ENCODE assay signal across 8 cellular contexts in the genomic region with DNA sequence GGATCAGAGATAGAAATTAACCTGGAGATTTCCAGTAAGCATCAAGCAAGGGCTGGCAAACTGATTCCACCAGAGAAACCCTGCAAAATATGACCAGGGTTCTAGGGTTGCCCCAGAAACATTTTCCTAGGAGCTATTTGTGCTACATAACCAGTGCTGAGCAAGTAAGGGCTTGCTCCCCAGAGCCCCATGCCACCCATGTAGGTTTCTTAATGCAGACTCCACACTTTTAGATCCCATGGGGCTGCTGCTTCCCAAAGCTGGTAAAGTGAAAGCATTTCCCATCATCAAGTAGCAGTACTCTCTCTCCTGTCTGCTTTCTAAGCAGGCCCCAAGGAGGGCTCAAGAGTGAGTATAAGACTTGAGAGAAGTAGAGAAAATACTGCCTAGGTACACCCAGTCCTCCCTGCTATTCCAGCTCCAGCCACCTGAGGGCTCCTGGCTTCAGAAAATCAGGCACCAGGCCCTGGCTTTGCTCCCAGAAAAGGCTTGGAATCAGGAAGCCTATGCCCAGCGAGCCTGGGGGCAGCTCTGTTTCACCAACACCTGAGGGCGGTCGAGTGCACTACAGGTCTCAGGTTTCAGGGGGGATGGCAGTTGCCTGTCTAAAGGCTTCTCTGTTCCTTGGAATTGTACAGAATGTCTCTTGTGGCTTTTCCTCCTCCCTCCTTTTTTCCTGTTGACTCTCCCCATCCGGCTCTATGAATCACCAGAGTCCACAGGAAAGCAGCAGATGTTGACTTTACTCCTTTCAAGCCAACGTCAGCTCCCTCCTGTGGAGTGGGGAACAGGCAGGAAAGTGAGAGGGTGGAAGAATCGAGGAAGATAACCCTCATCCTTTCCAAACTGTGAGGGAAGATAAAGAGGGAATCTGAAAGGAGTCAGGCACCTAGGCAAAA. TPM values are rescaled to one million over a fixed set of nuclear protein-coding genes. Genes with fewer than 3 reads are reported as not detected.
A peak's percentile ranks its signal among the peaks of the same experiment; 100 is the strongest.
DNase-seq lines count a peak whose midpoint lies in the region; ATAC-seq and TF ChIP-seq lines count a peak whose summit lies in the region.

No MANE protein-coding gene starts in this region.

- H3K4me3 ChIP-seq in LNCaP clone FGC (ENCODE audit: low read depth, low read length) (peak overlapping the region; percentile 26), fibroblast of villous mesenchyme (ENCODE audit: low read depth, low read length) (peak overlapping the region; percentile 34)

- peak; percentile 86 for TF ChIP-seq CTCF in LNCaP clone FGC (IDR thresholded peaks at IDR 0.05; ENCODE audit: control insufficient read depth, extremely low read depth, insufficient read depth)
- peak; percentile 99 for TF ChIP-seq CTCF in fibroblast of villous mesenchyme (IDR thresholded peaks at IDR 0.05; ENCODE audit: insufficient read depth, low read depth, low read length)
- TF ChIP-seq CTCF in natural killer cell (IDR thresholded peaks at IDR 0.05), result peak; percentile 72

- no peak overlapping the region for H3K4me3 Mint-ChIP-seq in natural killer cell

- H3K9me3 Mint-ChIP-seq in natural killer cell, result no peaks in the 10 kb centered on the region

- H3K36me3 Mint-ChIP-seq in natural killer cell, result no peaks in the 10 kb centered on the region

- no peaks in the 10 kb centered on the region for H3K4me1 Mint-ChIP-seq in natural killer cell

- DNase-seq in Daoy (ENCODE audit: low read depth) (peak; percentile 99), LNCaP clone FGC (ENCODE audit: low read depth) (peak; percentile 95), RPMI7951 (ENCODE audit: low read depth) (peak; percentile 99), fibroblast of villous mesenchyme (ENCODE audit: low read depth) (peak; percentile 99), natural killer cell (peak; percentile 35), stromal cell of bone marrow (ENCODE audit: low read depth) (peak; percentile 97)
- peak; percentile 21 for DNase-seq in activated gamma-delta T cell treated with anti-CD3 and anti-CD28 coated beads, Interleukin-2, amount 50 U/mL, for 16 hours (ENCODE audit: low read depth)

- H3K27me3 Mint-ChIP-seq in natural killer cell (ENCODE audit: low read depth in 2 of 2), result no peaks in the 10 kb centered on the region

- no peak overlapping the region for H3K27ac Mint-ChIP-seq in natural killer cell

- intact Hi-C loops in natural killer cell (cut with micrococcal nuclease), result no loop called here

- ATAC-seq in natural killer cell (peak; percentile 63 to 76 (median 63)), GM18858 (IDR thresholded peaks at IDR 0.05; ENCODE audit: unreplicated experiment) (no peak)

RNA-seq across cellular contexts. Expression of gene ANKRD35, which starts 6.2 kb away (rescaled TPM):
- total RNA-seq in Daoy (2014; rRNA removed; shearing (Covaris generic)), result not detected in 2 replicates
- total RNA-seq in RPMI7951 (2014; rRNA removed; shearing (Covaris generic)), result 0.12 TPM in 1 of 2 replicates, not detected in the other
- total RNA-seq in fibroblast of villous mesenchyme (1.3 TPM in 2 replicates), natural killer cell (under 1 TPM; 0.14 to 0.23 (median 0.23) TPM)

RNA-seq across cellular contexts. Expression of gene ITGA10, which starts 18.0 kb away (rescaled TPM):
- total RNA-seq in Daoy (2014; rRNA removed; shearing (Covaris generic)), result 0.27 and 0.40 TPM in 2 replicates
- 0.78 and 1.6 TPM in 2 replicates for total RNA-seq in RPMI7951 (2014; rRNA removed; shearing (Covaris generic))
- total RNA-seq in fibroblast of villous mesenchyme, result 0.43 and 1.3 TPM in 2 replicates
- total RNA-seq in natural killer cell, result 1 to 10 TPM in 2 of 3 donors, under 1 TPM in 1; 0.61 to 1.7 (median 1.1) TPM

RNA-seq across cellular contexts. Expression of gene PEX11B, which starts 26.7 kb away (rescaled TPM):
- total RNA-seq in Daoy (2014; rRNA removed; shearing (Covaris generic)), result 17.8 and 21.6 TPM in 2 replicates
- total RNA-seq in RPMI7951 (2014; rRNA removed; shearing (Covaris generic)), result 20.1 and 22.8 TPM in 2 replicates
- 19.0 and 28.5 TPM in 2 replicates for total RNA-seq in fibroblast of villous mesenchyme
- total RNA-seq in natural killer cell, result 10 to 100 TPM; 20.6 to 26.0 (median 24.9) TPM

RNA-seq across cellular contexts. Expression of gene PIAS3, which starts 33.0 kb away (rescaled TPM):
- total RNA-seq in Daoy (2014; rRNA removed; shearing (Covaris generic)), result 3.9 and 10.2 TPM in 2 replicates
- total RNA-seq in RPMI7951 (2014; rRNA removed; shearing (Covaris generic)), result 13.3 and 16.3 TPM in 2 replicates
- total RNA-seq in fibroblast of villous mesenchyme (15.5 and 18.4 TPM in 2 replicates), natural killer cell (10 to 100 TPM; 40.1 to 53.3 (median 51.0) TPM)

RNA-seq across cellular contexts. Expression of gene RBM8A, which starts 35.4 kb away (rescaled TPM):
- total RNA-seq in Daoy (2014; rRNA removed; shearing (Covaris generic)), result 596 and 830 TPM in 2 replicates
- total RNA-seq in RPMI7951 (2014; rRNA removed; shearing (Covaris generic)), result 173 and 182 TPM in 2 replicates
- total RNA-seq in fibroblast of villous mesenchyme (58.0 and 76.9 TPM in 2 replicates), natural killer cell (100 to 1,000 TPM; 172 to 204 (median 200) TPM)

Comparison
In these comparisons a context has a peak if more than half of its experiments do, and no peak if none do; other contexts are left out.
1. DNase-seq: peak in every context shown above with its lines; median percentile 99 in Daoy; 99 in RPMI7951; 99 in fibroblast of villous mesenchyme; 97 in stromal cell of bone marrow; 95 in LNCaP clone FGC; 35 in natural killer cell; 21 in activated gamma-delta T cell treated with anti-CD3 and anti-CD28 coated beads, Interleukin-2, amount 50 U/mL, for 16 hours.